ENCODE assay signal across 8 cellular contexts in the genomic region with DNA sequence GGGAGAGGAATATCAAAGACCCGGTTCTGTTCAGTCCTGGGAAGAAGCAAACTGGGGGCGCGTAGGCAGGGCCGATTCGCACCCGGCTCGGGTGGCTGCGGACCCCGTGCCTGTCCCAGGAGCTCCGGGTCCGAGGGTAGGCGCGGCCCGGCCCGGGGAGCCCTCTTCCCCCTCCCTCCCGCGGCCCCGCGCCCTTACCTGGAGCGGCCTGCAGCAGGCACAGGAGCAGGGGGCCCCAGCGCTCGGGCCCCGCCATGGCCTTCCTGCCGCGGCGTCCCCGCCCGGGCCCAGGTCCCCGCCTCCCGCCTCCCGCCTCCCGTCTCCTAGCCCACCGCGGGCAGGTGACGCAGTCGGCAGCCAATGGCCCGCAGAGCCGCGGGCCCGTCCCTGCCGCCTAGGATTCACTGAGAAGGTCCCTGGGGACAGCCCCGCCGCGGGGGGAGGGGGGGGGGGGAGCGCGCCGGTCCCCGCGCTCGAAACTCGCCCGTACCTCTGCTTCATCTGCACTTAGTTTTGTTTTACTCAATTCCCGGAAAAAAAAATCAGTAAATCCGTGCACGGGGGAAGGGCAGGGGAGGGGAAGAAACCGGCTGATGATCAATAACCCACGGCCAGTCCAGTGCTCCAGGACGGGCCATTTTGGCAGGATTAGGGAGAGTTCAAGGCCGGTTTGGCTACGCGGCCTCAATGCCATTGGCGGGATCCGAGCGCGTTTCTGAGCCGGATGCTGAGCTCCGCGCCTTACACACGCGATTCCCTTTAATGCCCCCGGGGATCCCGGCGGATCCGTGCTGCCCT. TPM values are rescaled to one million over a fixed set of nuclear protein-coding genes. Genes with fewer than 3 reads are reported as not detected.
DNase-seq lines count a peak whose midpoint lies in the region; ATAC-seq lines count a peak whose summit lies in the region.

A gene (minus strand): TSS at position 297 of the 798 bp plus-strand sequence. CDS start 41 bp downstream, at position 256.

- no peaks in the 10 kb centered on the region for H3K4me1 ChIP-seq in ectodermal cell (ENCODE audit: control insufficient read depth, insufficient read depth, low read length)

- DNase-seq in NCI-H1436 treated with DMSO at 0.1 percent for 48 hours (lab: John Stamatoyannopoulos, UW), result peak; percentile 44
- DNase-seq in activated CD4-positive, alpha-beta T cell treated with anti-CD3 and anti-CD28 coated beads, Interleukin-2, amount 10 ng/mL, durations not matched to agents 7 days and 5 days, result peak; percentile 66
- DNase-seq in midbrain (lab: John Stamatoyannopoulos, UW), result peak; percentile 34
- peak; percentile 69 to 73 for DNase-seq in stimulated activated CD8-positive, alpha-beta memory T cell treated with anti-CD3 and anti-CD28 coated beads, Interleukin-2, amount 100 ng/mL, for 48 hours (ENCODE audit: low read depth in 2 of 2)
- no peak for DNase-seq in GDM1 (lab: John Stamatoyannopoulos, UW)

- no peak within 1 kb of the TSS for H3K27ac ChIP-seq in ectodermal cell (ENCODE audit: insufficient read depth, low read depth, low read length, poor library complexity, severe bottlenecking)

- H3K4me3 ChIP-seq in ectodermal cell (ENCODE audit: insufficient read depth, low read depth, low read length), result peak within 1 kb of the TSS; percentile 49

- H3K9me3 Mint-ChIP-seq in activated CD4-positive, alpha-beta T cell treated with anti-CD3 and anti-CD28 coated beads, Interleukin-2, amount 10 ng/mL, durations not matched to agents 7 days and 5 days, result peaks cover 11% of the 10 kb centered on the region

- H3K9me3 ChIP-seq in ectodermal cell (ENCODE audit: control insufficient read depth, low read length), result no peaks in the 10 kb centered on the region

- H3K27me3 Mint-ChIP-seq in activated CD4-positive, alpha-beta T cell treated with anti-CD3 and anti-CD28 coated beads, Interleukin-2, amount 10 ng/mL, durations not matched to agents 7 days and 5 days, result no peaks in the 10 kb centered on the region

- H3K4me1 Mint-ChIP-seq in activated CD4-positive, alpha-beta T cell treated with anti-CD3 and anti-CD28 coated beads, Interleukin-2, amount 10 ng/mL, durations not matched to agents 7 days and 5 days, result peaks cover 55% of the 10 kb centered on the region

- WGBS in ectodermal cell, 2 experiments, result 1% methylated on average over 72 to 74 of the region's 74 CpGs

- peak within 1 kb of the TSS; percentile 84 for H3K27ac Mint-ChIP-seq in activated CD4-positive, alpha-beta T cell treated with anti-CD3 and anti-CD28 coated beads, Interleukin-2, amount 10 ng/mL, durations not matched to agents 7 days and 5 days

- H3K4me3 Mint-ChIP-seq in activated CD4-positive, alpha-beta T cell treated with anti-CD3 and anti-CD28 coated beads, Interleukin-2, amount 10 ng/mL, durations not matched to agents 7 days and 5 days, result peak within 1 kb of the TSS; percentile 79

- CTCF ChIA-PET in activated CD4-positive, alpha-beta T cell treated with anti-CD3 and anti-CD28 coated beads, Interleukin-2, amount 10 ng/mL, durations not matched to agents 7 days and 5 days (lab: Charles Lee), result interaction anchor here (0.5 to 4.2 kb wide), 6 partner anchors 12 to 349 kb away, joined by 3 to 19 read pairs (median 3); no protein-coding TSS in a partner anchor

- H3K36me3 Mint-ChIP-seq in activated CD4-positive, alpha-beta T cell treated with anti-CD3 and anti-CD28 coated beads, Interleukin-2, amount 10 ng/mL, durations not matched to agents 7 days and 5 days (ENCODE audit: low read depth), result peaks cover 9% of the 10 kb centered on the region

- ATAC-seq in GM18502 (IDR thresholded peaks at IDR 0.05; ENCODE audit: poor library complexity, unreplicated experiment) (peak; percentile 31), GM19324 (IDR thresholded peaks at IDR 0.05; ENCODE audit: low FRiP score, unreplicated experiment) (no peak)

- H3K27me3 ChIP-seq in ectodermal cell (ENCODE audit: control insufficient read depth, insufficient read depth, low read length, poor library complexity, severe bottlenecking), result peaks cover 37% of the 10 kb centered on the region

- POLR2A ChIA-PET in activated CD4-positive, alpha-beta T cell treated with anti-CD3 and anti-CD28 coated beads, Interleukin-2, amount 10 ng/mL, durations not matched to agents 7 days and 5 days (lab: Charles Lee), result no interaction called here

- no peaks in the 10 kb centered on the region for H3K36me3 ChIP-seq in ectodermal cell (ENCODE audit: control insufficient read depth, insufficient read depth, low read length)

RNA-seq across cellular contexts. Expression of the gene that starts here (rescaled TPM):
- total RNA-seq in activated CD4-positive, alpha-beta T cell treated with anti-CD3 and anti-CD28 coated beads, Interleukin-2, amount 10 ng/mL, durations not matched to agents 7 days and 5 days, result 1 to 10 TPM; 3.2 to 3.4 TPM
- polyA plus RNA-seq in ectodermal cell (2013, experiment 1 of 4), result 1.2 TPM
- polyA plus RNA-seq in ectodermal cell (2013, experiment 2 of 4), result 1.2 TPM
- polyA plus RNA-seq in ectodermal cell (2013, experiment 3 of 4), result 0.85 TPM
- 0.81 TPM for polyA plus RNA-seq in ectodermal cell (2013, experiment 4 of 4)
